10 cellular contexts compared by ENCODE assay signal in genomic region chr10:132517951-132518521, GRCh38. TPM values are rescaled to one million over a fixed set of nuclear protein-coding genes. Genes with fewer than 3 reads are reported as not detected.
DNase-seq lines count a peak whose midpoint lies in the region; ATAC-seq and TF ChIP-seq lines count a peak whose summit lies in the region.
"Had no signal": no experiment of that assay in that cellular context is flagged by ENCODE, and none has a peak within 500 bp of the region (broad histone marks: within the 10 kb centered on the region; RNA-seq: fewer than 3 reads in every experiment).

No MANE protein-coding gene starts in this region.

- peak overlapping the region; percentile 47 for H3K27ac Mint-ChIP-seq in neural crest cell (ENCODE audit: unreplicated experiment)

- no peaks in the 10 kb centered on the region for H3K36me3 Mint-ChIP-seq in neural crest cell (ENCODE audit: low read depth)

- dilution Hi-C loops in mammary epithelial cell (cut with HindIII; ENCODE audit: low sequenced_read_pairs), result no loop called here

- H3K4me3 ChIP-seq in breast epithelium (peak overlapping the region in 2 of 3 donors; percentile 29 to 50), mammary epithelial cell (replicated peaks in 1 of 3; ENCODE audit: insufficient read depth in 1 of 3, low read depth in 2 of 3, low read length in 3 of 3) (no peak overlapping the region), heart right ventricle (peak overlapping the region in 9 of 10 donors; percentile 16 to 55 (median 49)), aorta (ENCODE audit: low read length in 2 of 2) (no peak overlapping the region)

- H3K27ac ChIP-seq in breast epithelium, result peak overlapping the region; percentile 90 to 94
- no peak overlapping the region for H3K27ac ChIP-seq in mammary epithelial cell (ENCODE audit: insufficient read depth, low read depth, low read length)
- peak overlapping the region; percentile 76 to 98 (median 96) for H3K27ac ChIP-seq in heart right ventricle
- H3K27ac ChIP-seq in aorta (ENCODE audit: low read depth in 1 of 2, low read length in 2 of 2), result peak overlapping the region; percentile 10 to 46

- H3K27me3 Mint-ChIP-seq in neural crest cell (ENCODE audit: low read depth), result peaks cover 27% of the 10 kb centered on the region

- no peak overlapping the region for H3K4me2 ChIP-seq in mammary epithelial cell (ENCODE audit: insufficient read depth, low read depth, low read length)

- DNase-seq in breast epithelium (ENCODE audit: low spot score in 2 of 2) (peak in 1 of 2 donors; percentile 47), mammary epithelial cell (no peak), heart right ventricle (peak in 1 of 2 donors; percentile 57), neural crest cell (ENCODE audit: low read depth, low spot score) (no peak), aorta (peak in 1 of 2 donors; percentile 75), SIG-M5 treated with dmso at 0.1 percent for 504 hours (lab: John Stamatoyannopoulos, UW; ENCODE audit: unreplicated experiment) (no peak), Kasumi-1 (lab: John Stamatoyannopoulos, UW) (no peak)
- DNase-seq: activated CD4-positive, alpha-beta T cell treated with anti-CD3 and anti-CD28 coated beads for 1 hour had no signal

- H3K9me3 Mint-ChIP-seq in neural crest cell, result no peaks in the 10 kb centered on the region

- H3K4me1 ChIP-seq in breast epithelium, result peaks cover 18 to 30% of the 10 kb centered on the region in 2 donors
- H3K4me1 ChIP-seq in mammary epithelial cell (ENCODE audit: insufficient read depth, low read length), result peaks cover 17% of the 10 kb centered on the region
- H3K4me1 ChIP-seq in heart right ventricle, result peaks cover 46 to 76% (median 68%) of the 10 kb centered on the region in 9 donors
- peaks cover 0 to 3% of the 10 kb centered on the region in 2 donors for H3K4me1 ChIP-seq in aorta (ENCODE audit: control insufficient read depth in 1 of 2, insufficient read depth in 2 of 2, low read length in 2 of 2)

- 75% methylated on average over 16 of the region's 16 CpGs for WGBS in mammary epithelial cell (ENCODE audit: low coverage, missing lambda C conversion rate)
- whole genome bisulfite sequencing in heart right ventricle, 2 donors, result 29 to 35% methylated on average over 16 of the region's 16 CpGs
- 60 to 63% methylated on average over 16 of the region's 16 CpGs for WGBS in aorta, 2 donors

- no peaks in the 10 kb centered on the region for H3K27me3 ChIP-seq in breast epithelium
- no peaks in the 10 kb centered on the region for H3K27me3 ChIP-seq in mammary epithelial cell (ENCODE audit: insufficient read depth, low read length)
- H3K27me3 ChIP-seq in heart right ventricle, result no peaks in the 10 kb centered on the region
- no peaks in the 10 kb centered on the region for H3K27me3 ChIP-seq in aorta (ENCODE audit: control insufficient read depth in 1 of 2, insufficient read depth in 2 of 2, low read length in 1 of 2)

- no peak overlapping the region for H3K9ac ChIP-seq in mammary epithelial cell (ENCODE audit: insufficient read depth, low read length)

- CTCF ChIA-PET in mammary epithelial cell (lab: Charles Lee; ENCODE audit: low non-redundant PET), result no interaction called here

- no peaks in the 10 kb centered on the region for H3K79me2 ChIP-seq in mammary epithelial cell (ENCODE audit: insufficient read depth, low read length)

- no peak for TF ChIP-seq POLR2A in breast epithelium (IDR thresholded peaks at IDR 0.05)

- BruUV-seq in mammary epithelial cell (replicated peaks; lab: Mats Ljungman, UMichigan), result no TSS peak

- H3K4me1 Mint-ChIP-seq in neural crest cell, result peaks cover 41% of the 10 kb centered on the region

- peak overlapping the region; percentile 54 for H3K4me3 Mint-ChIP-seq in neural crest cell

- H4K20me1 ChIP-seq in mammary epithelial cell (ENCODE audit: insufficient read depth, low read length), result no peaks in the 10 kb centered on the region

- TF ChIP-seq CTCF in breast epithelium (IDR thresholded peaks at IDR 0.05) (no peak), mammary epithelial cell (conservative IDR thresholded peaks at IDR 0.05 in 1 of 2, IDR thresholded peaks at IDR 0.05 in 1 of 2; ENCODE audit: extremely low read depth in 1 of 2, insufficient read depth in 1 of 2, low read depth in 1 of 2, low read length in 2 of 2) (no peak), heart right ventricle (IDR thresholded peaks at IDR 0.05) (no peak), neural crest cell (conservative IDR thresholded peaks at IDR 0.05) (no peak)

- H3K9me3 ChIP-seq in breast epithelium (no peaks in the 10 kb centered on the region), mammary epithelial cell (replicated peaks; ENCODE audit: insufficient read depth, low read length) (no peaks in the 10 kb centered on the region), heart right ventricle (peaks cover 0 to 6% (median 0%) of the 10 kb centered on the region in 11 donors), aorta (ENCODE audit: control insufficient read depth, low read length) (no peaks in the 10 kb centered on the region)
- H3K9me3 ChIP-seq: HAP-1 had no signal

- H3K36me3 ChIP-seq in breast epithelium (no peaks in the 10 kb centered on the region), mammary epithelial cell (ENCODE audit: insufficient read depth, low read length) (no peaks in the 10 kb centered on the region), heart right ventricle (no peaks in the 10 kb centered on the region), aorta (ENCODE audit: control insufficient read depth in 1 of 2, insufficient read depth in 2 of 2, low read length in 1 of 2) (no peaks in the 10 kb centered on the region)
- H3K36me3 ChIP-seq: HAP-1 had no signal

- intact Hi-C loops in breast epithelium (cut with DNase I; ENCODE audit: low total_unique reads), result no loop called here
- intact Hi-C loops in mammary epithelial cell (cut with micrococcal nuclease), result no loop called here
- intact Hi-C loops in heart right ventricle (cut with DNase I), result loop anchor here in 9 of 10 donors (1.0 to 10.0 kb wide), 7 partner anchors 19 to 121 kb away; partner anchors contain the start of genes INPP5A (in 6 of the 9) and PWWP2B (in 1 of the 9)
- intact Hi-C loops in aorta (cut with DNase I), result loop anchor here (1.0 to 5.0 kb wide), 3 partner anchors 19 to 113 kb away; partner anchors contain the start of gene INPP5A (in 2 of the 2)

- in situ Hi-C loops in mammary epithelial cell (cut with MboI; ENCODE audit: low sequenced_read_pairs in 2 of 2), result no loop called here

- ATAC-seq in heart right ventricle, result peak in 7 of 8 donors; percentile 25 to 59 (median 50)
- ATAC-seq in aorta (ENCODE audit: low FRiP score), result no peak
- ATAC-seq in HG03342 (IDR thresholded peaks at IDR 0.05; ENCODE audit: unreplicated experiment), result no peak

- H2AFZ ChIP-seq in mammary epithelial cell (ENCODE audit: low read depth, low read length), result no peak overlapping the region

RNA-seq across cellular contexts. Expression of gene INPP5A, which starts 19.6 kb away (rescaled TPM):
- total RNA-seq in breast epithelium, result 10 to 100 TPM; 26.6 to 50.6 (median 38.7) TPM
- 10 to 100 TPM; 18.0 to 18.7 TPM for total RNA-seq in mammary epithelial cell
- 17.3 TPM for polyA plus RNA-seq in mammary epithelial cell
- polyA minus RNA-seq in mammary epithelial cell, result 18.8 TPM
- total RNA-seq in heart right ventricle, result 100 to 1,000 TPM in 8 of 10 donors, 10 to 100 TPM in 2; 92.6 to 122 (median 109) TPM
- 10 to 100 TPM; 30.4 to 45.1 TPM for polyA plus RNA-seq in heart right ventricle
- 34.8 and 35.4 TPM in 2 replicates for total RNA-seq in neural crest cell
- 100 to 1,000 TPM in 1 of 2 donors, 10 to 100 TPM in 1; 66.4 to 112 TPM for total RNA-seq in aorta
- polyA plus RNA-seq in aorta, result 10 to 100 TPM; 37.7 to 43.4 TPM

Comparison
In these comparisons a context has a peak if more than half of its experiments do, and no peak if none do; other contexts are left out.
1. H3K4me3 ChIP-seq: peak in breast epithelium (2 of 3) and heart right ventricle (9 of 10); none in mammary epithelial cell (0 of 3) and aorta (0 of 2).
2. ATAC-seq: peak in heart right ventricle (7 of 8); none in aorta (single experiment) and HG03342 (single experiment).
3. intact Hi-C loops: an anchor here in heart right ventricle (1.0 to 10.0 kb wide) and aorta (1.0 to 5.0 kb wide); none called in breast epithelium and mammary epithelial cell.